In genomic region chr6:35494161-35494563, GRCh38 we compare ENCODE assay signal across 11 cellular contexts. TPM values are rescaled to one million over a fixed set of nuclear protein-coding genes. Genes with fewer than 3 reads are reported as not detected.
DNase-seq lines count a peak whose midpoint lies in the region; ATAC-seq and TF ChIP-seq lines count a peak whose summit lies in the region.
"Had no signal": no experiment of that assay in that cellular context is flagged by ENCODE, and none has a peak within 500 bp of the region (broad histone marks: within the 10 kb centered on the region; RNA-seq: fewer than 3 reads in every experiment).

No MANE protein-coding gene starts in this region.

- no peak for ATAC-seq in stimulated activated naive CD8-positive, alpha-beta T cell treated with anti-CD3 and anti-CD28 coated beads, Interleukin-15, Interleukin-2, amounts not matched to agents 100 U/mL and 50 U/mL, for 24 hours
- ATAC-seq: A549, HCT116 had no signal

- H3K27ac ChIP-seq in Peyer's patch (peak overlapping the region in 3 of 4 donors; percentile 42 to 98 (median 69)), skin epidermis (peak overlapping the region in 14 of 21 experiments; percentile 5 to 99 (median 39))
- H3K27ac ChIP-seq: A549 had no signal

- H3K4me3 ChIP-seq in Peyer's patch (peak overlapping the region in 1 of 4 donors; percentile 96), skin epidermis (no peak overlapping the region)
- H3K4me3 ChIP-seq: A549 had no signal

- no peaks in the 10 kb centered on the region for H3K9me3 ChIP-seq in Peyer's patch
- H3K9me3 ChIP-seq: A549 had no signal

- no peaks in the 10 kb centered on the region for H3K27me3 ChIP-seq in Peyer's patch

- TF ChIP-seq CTCF in Peyer's patch (IDR thresholded peaks at IDR 0.05) = no peak

- H3K4me1 ChIP-seq in Peyer's patch = peaks cover 0 to 57% (median 8%) of the 10 kb centered on the region in 4 donors

- DNase-seq in NCI-H510A treated with DMSO at 0.1 percent for 48 hours (lab: John Stamatoyannopoulos, UW) (peak; percentile 54), NCI-H510A (lab: John Stamatoyannopoulos, UW) (no peak), Peyer's patch (peak in 1 of 3 donors; percentile 47), glomerular endothelial cell (ENCODE audit: extremely low read depth, low read depth, low spot score) (peak; percentile 10), NCI-H774 (lab: John Stamatoyannopoulos, UW) (no peak), DMS53 (lab: John Stamatoyannopoulos, UW) (no peak)
- no peak for DNase-seq in stimulated activated naive CD8-positive, alpha-beta T cell treated with anti-CD3 and anti-CD28 coated beads, Interleukin-15, Interleukin-2, amounts not matched to agents 100 U/mL and 50 U/mL, for 24 hours

- no peak for TF ChIP-seq POLR2A in Peyer's patch (IDR thresholded peaks at IDR 0.05)

- no peaks in the 10 kb centered on the region for H3K36me3 ChIP-seq in Peyer's patch

RNA-seq across cellular contexts. Expression of gene TEAD3, which starts 2.7 kb away (rescaled TPM):
- total RNA-seq in Peyer's patch (10 to 100 TPM; 10.7 to 32.9 (median 27.4) TPM), glomerular endothelial cell (1.8 and 4.8 TPM in 2 replicates)

RNA-seq across cellular contexts. Expression of gene TULP1, which starts 18.5 kb away (rescaled TPM):
- total RNA-seq in Peyer's patch = not detected
- not detected in 2 replicates for total RNA-seq in glomerular endothelial cell
- total RNA-seq: activated CD8-positive, alpha-beta memory T cell treated with anti-CD3 and anti-CD28 coated beads for 36 hours had no signal

RNA-seq across cellular contexts. Expression of gene RPL10A, which starts 26.0 kb away (rescaled TPM):
- total RNA-seq in Peyer's patch (1,000 to 10,000 TPM in 1 of 4 donors, 100 to 1,000 TPM in 3; 347 to 1,065 (median 530) TPM), glomerular endothelial cell (885 and 1,342 TPM in 2 replicates)

RNA-seq across cellular contexts. Expression of gene FANCE, which starts 42.0 kb away (rescaled TPM):
- 1 to 10 TPM; 1.8 to 7.4 (median 4.2) TPM for total RNA-seq in Peyer's patch
- total RNA-seq in glomerular endothelial cell = 2.7 and 3.7 TPM in 2 replicates

Comparison
In these comparisons a context has a peak if more than half of its experiments do, and no peak if none do; other contexts are left out.
1. DNase-seq: peak in NCI-H510A treated with DMSO at 0.1 percent for 48 hours (single experiment) and glomerular endothelial cell (single experiment); none in NCI-H510A (single experiment), NCI-H774 (single experiment), stimulated activated naive CD8-positive, alpha-beta T cell treated with anti-CD3 and anti-CD28 coated beads, Interleukin-15, Interleukin-2, amounts not matched to agents 100 U/mL and 50 U/mL, for 24 hours (single experiment) and DMS53 (single experiment).